8 cellular contexts compared by ENCODE assay signal in genomic region chr12:76878045-76878898, GRCh38.
DNase-seq lines count a peak whose midpoint lies in the region; ATAC-seq and TF ChIP-seq lines count a peak whose summit lies in the region.

No MANE protein-coding gene starts in this region.

- peaks cover 13% of the 10 kb centered on the region for H3K4me1 Mint-ChIP-seq in stimulated activated effector memory CD8-positive, alpha-beta T cell treated with anti-CD3 and anti-CD28 coated beads, Interleukin-12 subunit alpha, Interleukin-12 subunit beta, amount 100 ng/mL, for 72 hours

- in situ Hi-C loops in astrocyte of the cerebellum (cut with HindIII; ENCODE audit: low sequenced_read_pairs), result no loop called here

- H3K4me3 Mint-ChIP-seq in stimulated activated effector memory CD8-positive, alpha-beta T cell treated with anti-CD3 and anti-CD28 coated beads, Interleukin-12 subunit alpha, Interleukin-12 subunit beta, amount 100 ng/mL, for 72 hours, result peak overlapping the region; percentile 92

- peaks cover 5% of the 10 kb centered on the region for H3K36me3 Mint-ChIP-seq in stimulated activated effector memory CD8-positive, alpha-beta T cell treated with anti-CD3 and anti-CD28 coated beads, Interleukin-12 subunit alpha, Interleukin-12 subunit beta, amount 100 ng/mL, for 72 hours

- H3K4me3 ChIP-seq in astrocyte of the cerebellum (ENCODE audit: low read depth, low read length), result peak overlapping the region; percentile 91

- H3K9me3 Mint-ChIP-seq in stimulated activated effector memory CD8-positive, alpha-beta T cell treated with anti-CD3 and anti-CD28 coated beads, Interleukin-12 subunit alpha, Interleukin-12 subunit beta, amount 100 ng/mL, for 72 hours, result no peaks in the 10 kb centered on the region

- ATAC-seq in GM18499 (IDR thresholded peaks at IDR 0.05; ENCODE audit: insufficient read depth, unreplicated experiment) (peak; percentile 25), HG02840 (IDR thresholded peaks at IDR 0.05; ENCODE audit: low FRiP score, unreplicated experiment) (peak; percentile 50)
- ATAC-seq in stimulated activated effector memory CD8-positive, alpha-beta T cell treated with anti-CD3 and anti-CD28 coated beads, Interleukin-12 subunit alpha, Interleukin-12 subunit beta, amount 100 ng/mL, for 72 hours, result peak; percentile 57

- TF ChIP-seq CTCF in AG09319 (IDR thresholded peaks at IDR 0.05; ENCODE audit: low read depth, low read length) (peak; percentile 15; the same call in 1 of the 2 replicates), astrocyte of the cerebellum (IDR thresholded peaks at IDR 0.05; ENCODE audit: low read depth, low read length, missing control alignments) (peak; percentile 19)

- DNase-seq in AG09319 (ENCODE audit: extremely low read depth, low read depth) (no peak), NCI-H2227 treated with DMSO at 0.1 percent for 48 hours (lab: John Stamatoyannopoulos, UW) (peak; percentile 38), astrocyte of the cerebellum (ENCODE audit: low read depth) (no peak), iPS-NIHi7 (ENCODE audit: extremely low spot score) (peak; percentile 48), NCI-H2029 treated with DMSO at 0.1 percent for 48 hours (lab: John Stamatoyannopoulos, UW) (no peak)
- peak in 1 of 2 donors; percentile 59 for DNase-seq in stimulated activated effector memory CD8-positive, alpha-beta T cell treated with anti-CD3 and anti-CD28 coated beads, Interleukin-12 subunit alpha, Interleukin-12 subunit beta, amount 100 ng/mL, for 72 hours (ENCODE audit: low spot score in 2 of 2)

- no peak overlapping the region for H3K27ac Mint-ChIP-seq in stimulated activated effector memory CD8-positive, alpha-beta T cell treated with anti-CD3 and anti-CD28 coated beads, Interleukin-12 subunit alpha, Interleukin-12 subunit beta, amount 100 ng/mL, for 72 hours

Comparison
In these comparisons a context has a peak if more than half of its experiments do, and no peak if none do; other contexts are left out.
1. DNase-seq: peak in NCI-H2227 treated with DMSO at 0.1 percent for 48 hours (single experiment) and iPS-NIHi7 (single experiment); none in AG09319 (single experiment), astrocyte of the cerebellum (single experiment) and NCI-H2029 treated with DMSO at 0.1 percent for 48 hours (single experiment).
2. Peak in every context shown above with its lines, with median percentiles within 50 percentile points of each other: ATAC-seq.